Comparison of ENCODE assay signal across 2 cellular contexts in genomic region chr9:5839572-5839902, GRCh38.
TF ChIP-seq lines count a peak whose summit lies in the region.

No MANE protein-coding gene starts in this region.

TF ChIP-seq in SK-N-SH, 30 proteins besides CTCF, POLR2A, EP300 and RAD21 (continued from another document):
- no peak for TF ChIP-seq FOXM1 (IDR thresholded peaks at IDR 0.05; ENCODE audit: low read depth)
- no peak for TF ChIP-seq IRF3 (IDR thresholded peaks at IDR 0.05; ENCODE audit: low read depth, low read length)
- TF ChIP-seq TAF1 (IDR thresholded peaks at IDR 0.05; ENCODE audit: borderline replicate concordance, low read depth, low read length) = no peak
- no peak for TF ChIP-seq EZH2phosphoT487 (IDR thresholded peaks at IDR 0.05; ENCODE audit: borderline replicate concordance, low read depth)
- TF ChIP-seq TCF12 (IDR thresholded peaks at IDR 0.05) = no peak
- TF ChIP-seq MEF2A (IDR thresholded peaks at IDR 0.05; ENCODE audit: borderline replicate concordance, low read depth) = no peak
- TF ChIP-seq NRF1 (IDR thresholded peaks at IDR 0.05; ENCODE audit: low read depth, low read length) = no peak

TF ChIP-seq in liver, 16 proteins besides CTCF, POLR2A, EP300 and RAD21 (continued from another document):
- no peak for TF ChIP-seq ATF3 (IDR thresholded peaks at IDR 0.05)
- TF ChIP-seq MAX (IDR thresholded peaks at IDR 0.05) = no peak
- TF ChIP-seq NR2F2 (IDR thresholded peaks at IDR 0.05) = no peak
- TF ChIP-seq EGR1 (IDR thresholded peaks at IDR 0.05; ENCODE audit: low read depth in 2 of 2) = no peak
- TF ChIP-seq FOXA1 (IDR thresholded peaks at IDR 0.05) = no peak
- no peak for TF ChIP-seq FOXA2 (IDR thresholded peaks at IDR 0.05)
- TF ChIP-seq YY1 (IDR thresholded peaks at IDR 0.05) = no peak
- TF ChIP-seq REST (IDR thresholded peaks at IDR 0.05) = no peak
- no peak for TF ChIP-seq HNF4G (IDR thresholded peaks at IDR 0.05)
- TF ChIP-seq GABPA (IDR thresholded peaks at IDR 0.05 in 1 of 2, conservative IDR thresholded peaks at IDR 0.05 in 1 of 2) = no peak
- no peak for TF ChIP-seq SP1 (IDR thresholded peaks at IDR 0.05)
- no peak for TF ChIP-seq RXRA (IDR thresholded peaks at IDR 0.05)
- no peak for TF ChIP-seq JUND (IDR thresholded peaks at IDR 0.05)
